In the genomic region with DNA sequence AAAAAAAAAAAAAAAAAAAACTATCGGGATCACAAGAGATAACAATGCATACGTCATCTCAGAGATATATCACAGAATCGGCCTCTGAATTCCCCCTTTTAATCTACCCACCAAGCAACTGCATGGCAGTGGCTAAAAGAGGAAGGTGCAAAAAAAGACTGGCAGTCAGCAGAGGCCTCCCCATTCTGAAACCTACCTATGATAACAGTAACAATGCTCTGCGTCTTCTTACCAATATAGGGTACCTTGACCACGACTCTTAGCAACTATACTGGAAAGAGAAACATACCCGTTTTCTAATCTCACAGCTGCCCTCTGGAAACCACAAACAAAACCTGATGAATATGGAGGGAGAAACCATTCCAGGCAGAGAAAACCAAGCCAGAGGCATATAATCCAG, we compare ENCODE assay signal across 21 cellular contexts.
"Had no signal": no experiment of that assay in that cellular context is flagged by ENCODE, and none has a peak within 500 bp of the region (broad histone marks: within the 10 kb centered on the region; RNA-seq: fewer than 3 reads in every experiment).

No MANE protein-coding gene starts in this region.

- H3K9me3 ChIP-seq: MG63, SJSA1 had no signal

- H3K4me3 ChIP-seq: MG63, SJSA1, SK-N-MC had no signal

- ATAC-seq: Panc1, PC-3, Right ventricle myocardium inferior had no signal

- H3K4me1 ChIP-seq: SJSA1 had no signal

- H3K27me3 ChIP-seq: MG63, SJSA1 had no signal

- DNase-seq: Karpas-422, KBM-7, MG63, NCI-H1092, NCI-H1105 treated with DMSO at 0.1 percent for 48 hours, NCI-H1417 treated with DMSO at 0.1 percent for 48 hours, NCI-H146, NCI-H1694 treated with DMSO at 0.1 percent for 48 hours, NCI-H1930, NCI-H2081, NCI-H2107, NCI-H2227 treated with DMSO at 0.1 percent for 48 hours, NCI-H524, NCI-H526 treated with DMSO at 0.1 percent for 48 hours, NCI-H748 treated with DMSO at 0.1 percent for 48 hours, PC-3, SHP77 treated with DMSO at 0.1 percent for 48 hours had no signal

- H3K36me3 ChIP-seq: MG63, SJSA1 had no signal

- H3K27ac ChIP-seq: SJSA1, SK-N-MC had no signal
